Comparison of ENCODE assay signal across 18 cellular contexts in genomic region chr14:22812744-22813143, GRCh38. TPM values are rescaled to one million over a fixed set of nuclear protein-coding genes. Genes with fewer than 3 reads are reported as not detected.
DNase-seq lines count a peak whose midpoint lies in the region; ATAC-seq and TF ChIP-seq lines count a peak whose summit lies in the region.
"Had no signal": no experiment of that assay in that cellular context is flagged by ENCODE, and none has a peak within 500 bp of the region (broad histone marks: within the 10 kb centered on the region; RNA-seq: fewer than 3 reads in every experiment).

No MANE protein-coding gene starts in this region.

- peaks cover 24 to 29% of the 10 kb centered on the region in 2 experiments for H3K4me1 Mint-ChIP-seq in H9
- H3K4me1 Mint-ChIP-seq in dendritic cell treated with granulocyte-macrophage colony-stimulating factor and Interleukin-4, amounts not matched to agents 40 ng/mL and 50 ng/mL, for 4 days (ENCODE audit: low read depth) = peaks cover 80% of the 10 kb centered on the region
- peaks cover 44 to 83% (median 60%) of the 10 kb centered on the region in 3 donors for H3K4me1 Mint-ChIP-seq in naive B cell

- no peaks in the 10 kb centered on the region for H3K27me3 ChIP-seq in DOHH2 (ENCODE audit: control insufficient read depth, low read length)
- H3K27me3 ChIP-seq in H9 (ENCODE audit: insufficient read depth, low read length) = no peaks in the 10 kb centered on the region
- H3K27me3 ChIP-seq: gastroesophageal sphincter, right atrium auricular region, tibial nerve had no signal

- no peak overlapping the region for H3T11ph ChIP-seq in H9 (ENCODE audit: low read length)

- no peak overlapping the region for H3K9ac ChIP-seq in H9 (ENCODE audit: extremely low read depth, insufficient read length, low read length)

- H3K9me3 Mint-ChIP-seq in H9 (no peaks in the 10 kb centered on the region), naive B cell (peaks cover 0 to 2% (median 0%) of the 10 kb centered on the region in 7 donors)
- H3K9me3 Mint-ChIP-seq in dendritic cell treated with granulocyte-macrophage colony-stimulating factor and Interleukin-4, amounts not matched to agents 40 ng/mL and 50 ng/mL, for 4 days = no peaks in the 10 kb centered on the region

- H3K4me3 ChIP-seq in DOHH2 (ENCODE audit: low read length) = peak overlapping the region; percentile 97
- H3K4me3 ChIP-seq: gastroesophageal sphincter, right atrium auricular region, tibial nerve had no signal

- H3K36me3 Mint-ChIP-seq in H9 (ENCODE audit: insufficient read depth in 1 of 3, low read depth in 3 of 3) (no peaks in the 10 kb centered on the region), naive B cell (no peaks in the 10 kb centered on the region)
- H3K36me3 Mint-ChIP-seq in dendritic cell treated with granulocyte-macrophage colony-stimulating factor and Interleukin-4, amounts not matched to agents 40 ng/mL and 50 ng/mL, for 4 days (ENCODE audit: low read depth) = peaks cover 53% of the 10 kb centered on the region

- no peak overlapping the region for H3K23ac ChIP-seq in H9 (ENCODE audit: insufficient read length, low read depth, low read length)

- no peaks in the 10 kb centered on the region for H3K23me2 ChIP-seq in H9 (ENCODE audit: insufficient read length, low read depth, low read length, poor library complexity, severe bottlenecking)

- H2AK5ac ChIP-seq in H9 (ENCODE audit: insufficient read length, low read length) = no peak overlapping the region

- no peak for ATAC-seq in naive B cell (ENCODE audit: low read depth in 2 of 2)
- no peak for ATAC-seq in HG02642 (IDR thresholded peaks at IDR 0.05; ENCODE audit: poor library complexity, unreplicated experiment)
- ATAC-seq: gastroesophageal sphincter, Right ventricle myocardium inferior had no signal

- H3K27me3 Mint-ChIP-seq in H9 (ENCODE audit: low read depth) (no peaks in the 10 kb centered on the region), naive B cell (no peaks in the 10 kb centered on the region)
- no peaks in the 10 kb centered on the region for H3K27me3 Mint-ChIP-seq in dendritic cell treated with granulocyte-macrophage colony-stimulating factor and Interleukin-4, amounts not matched to agents 40 ng/mL and 50 ng/mL, for 4 days

- H3K79me2 ChIP-seq in DOHH2 (ENCODE audit: control insufficient read depth, low read length) = peaks cover 77% of the 10 kb centered on the region
- no peaks in the 10 kb centered on the region for H3K79me2 ChIP-seq in H9 (ENCODE audit: insufficient read depth, low read length)

- H4K20me1 ChIP-seq in DOHH2 (ENCODE audit: control insufficient read depth, insufficient read depth, low read depth, low read length) (no peaks in the 10 kb centered on the region), H9 (ENCODE audit: control insufficient read depth, insufficient read depth, insufficient read length) (no peaks in the 10 kb centered on the region)

- TF ChIP-seq CTCF in DOHH2 (IDR thresholded peaks at IDR 0.05; ENCODE audit: low read depth, low read length, poor library complexity, severe bottlenecking) (peak; percentile 57), H9 (conservative IDR thresholded peaks at IDR 0.05) (peak; percentile 48)

- no peak overlapping the region for H2BK15ac ChIP-seq in H9 (ENCODE audit: low read depth, low read length)

- no peaks in the 10 kb centered on the region for H3K79me1 ChIP-seq in H9 (ENCODE audit: insufficient read depth, low read depth, low read length, poor library complexity, severe bottlenecking)

- H2AFZ ChIP-seq in H9 (ENCODE audit: low read length) = no peak overlapping the region

- H3K18ac ChIP-seq in H9 (ENCODE audit: insufficient read length, low read depth, low read length) = no peak overlapping the region

- H3K9me3 ChIP-seq in DOHH2 (ENCODE audit: control insufficient read depth, insufficient read depth, low read length) = no peaks in the 10 kb centered on the region
- H3K9me3 ChIP-seq in H9 (ENCODE audit: control insufficient read depth, low read depth, low read length) = no peaks in the 10 kb centered on the region
- H3K9me3 ChIP-seq: gastroesophageal sphincter, right atrium auricular region, tibial nerve had no signal

- no peak overlapping the region for H3K56ac ChIP-seq in H9 (ENCODE audit: insufficient read length, low read depth, low read length)

- no peak overlapping the region for H4K91ac ChIP-seq in H9 (ENCODE audit: insufficient read length, low read depth, low read length)

- H3K4me3 Mint-ChIP-seq in H9 (no peak overlapping the region), naive B cell (peak overlapping the region in 7 of 8 donors; percentile 30 to 82 (median 62))
- peak overlapping the region; percentile 84 for H3K4me3 Mint-ChIP-seq in dendritic cell treated with granulocyte-macrophage colony-stimulating factor and Interleukin-4, amounts not matched to agents 40 ng/mL and 50 ng/mL, for 4 days

- DNase-seq in H9 (peak; percentile 66), naive B cell (no peak), AML-193 (lab: John Stamatoyannopoulos, UW) (no peak), NK-92 (lab: John Stamatoyannopoulos, UW; ENCODE audit: unreplicated experiment) (no peak), activated T-cell treated with anti-CD3 and anti-CD28 coated beads for 4 hours (no peak)
- DNase-seq: activated naive CD4-positive, alpha-beta T cell; amygdala; NCI-H1930; nucleus accumbens; stimulated activated CD4-positive, alpha-beta T cell treated with anti-CD3 and anti-CD28 coated beads, Interleukin-15, amount 100 ng/mL, for 24 hours; T-helper 1 cell had no signal

- WGBS in H9 (ENCODE audit: extremely low coverage, insufficient read length, low lambda C conversion rate) = no CpG with 5 or more reads among the region's 4 CpGs

- no peak overlapping the region for H4K8ac ChIP-seq in H9 (replicated peaks; ENCODE audit: insufficient read length, low read depth, low read length)

- peaks cover 42% of the 10 kb centered on the region for H3K36me3 ChIP-seq in DOHH2 (ENCODE audit: control insufficient read depth, low read length)
- H3K36me3 ChIP-seq: gastroesophageal sphincter, right atrium auricular region, tibial nerve had no signal

- H4K5ac ChIP-seq in H9 (ENCODE audit: insufficient read length, low read depth, low read length) = no peak overlapping the region

- no peak overlapping the region for H2BK120ac ChIP-seq in H9 (ENCODE audit: low read depth, low read length, poor library complexity, severe bottlenecking)

- no peak overlapping the region for H2BK12ac ChIP-seq in H9 (ENCODE audit: insufficient read length, low read depth, low read length)

- no peak overlapping the region for H2BK20ac ChIP-seq in H9 (ENCODE audit: low read depth, low read length, poor library complexity, severe bottlenecking)

- H2BK5ac ChIP-seq in H9 (ENCODE audit: insufficient read length, low read length) = no peak overlapping the region

- no peak overlapping the region; the same call in 1 of the 2 replicates for H3K14ac ChIP-seq in H9 (ENCODE audit: insufficient read depth, low read length)

- intact Hi-C loops in dendritic cell treated with granulocyte-macrophage colony-stimulating factor and Interleukin-4, amounts not matched to agents 40 ng/mL and 50 ng/mL, for 4 days (cut with micrococcal nuclease) = no loop called here

- peak overlapping the region; percentile 97 for H3K4me2 ChIP-seq in DOHH2 (ENCODE audit: low read length)
- H3K4me2 ChIP-seq in H9 (ENCODE audit: insufficient read depth, insufficient read length, low read length) = no peak overlapping the region

- H3K4me1 ChIP-seq in DOHH2 (ENCODE audit: control insufficient read depth, low read length) (peaks cover 82% of the 10 kb centered on the region), H9 (ENCODE audit: insufficient read depth, low read length) (peaks cover 11% of the 10 kb centered on the region; the same call in 1 of the 2 replicates)
- H3K4me1 ChIP-seq: gastroesophageal sphincter, tibial nerve had no signal

- H3K27ac ChIP-seq in DOHH2 (ENCODE audit: low read depth, low read length) (peak overlapping the region; percentile 100), H9 (ENCODE audit: insufficient read length, low read depth, low read length) (no peak overlapping the region)
- H3K27ac ChIP-seq: gastroesophageal sphincter, right atrium auricular region, tibial nerve had no signal

- no peak overlapping the region for H3K4ac ChIP-seq in H9 (ENCODE audit: low read depth, low read length)

- no peak overlapping the region; a peak in 1 of 7 replicates for H3K27ac Mint-ChIP-seq in H9
- peak overlapping the region; percentile 85 for H3K27ac Mint-ChIP-seq in dendritic cell treated with granulocyte-macrophage colony-stimulating factor and Interleukin-4, amounts not matched to agents 40 ng/mL and 50 ng/mL, for 4 days
- peak overlapping the region; percentile 27 to 98 (median 77) for H3K27ac Mint-ChIP-seq in naive B cell

- peaks cover 48% of the 10 kb centered on the region for H3F3A ChIP-seq in DOHH2 (ENCODE audit: control insufficient read depth, insufficient read depth)

- no peaks in the 10 kb centered on the region for H3K9me2 ChIP-seq in DOHH2 (replicated peaks; ENCODE audit: control insufficient read depth, low read length)

RNA-seq across cellular contexts. Expression of gene SLC7A7, which starts 2.5 kb away (rescaled TPM):
- 2.5 and 3.1 TPM in 2 replicates for total RNA-seq in H9 (2021)
- polyA plus RNA-seq in naive B cell (ENCODE audit: low read depth in 6 of 6) = 10 to 100 TPM; 16.2 to 78.3 (median 28.7) TPM

RNA-seq across cellular contexts. Expression of gene MRPL52, which starts 16.9 kb away (rescaled TPM):
- total RNA-seq in H9 (2021) = 174 and 190 TPM in 2 replicates
- 100 to 1,000 TPM in 5 of 6 donors, 10 to 100 TPM in 1; 75.0 to 232 (median 186) TPM for polyA plus RNA-seq in naive B cell (ENCODE audit: low read depth in 6 of 6)

RNA-seq across cellular contexts. Expression of gene MMP14, which starts 23.6 kb away (rescaled TPM):
- 56.5 and 60.3 TPM in 2 replicates for total RNA-seq in H9 (2021)
- polyA plus RNA-seq in naive B cell (ENCODE audit: low read depth in 6 of 6) = not detected

RNA-seq across cellular contexts. Expression of gene OXA1L, which starts 46.3 kb away (rescaled TPM):
- total RNA-seq in H9 (2021) = 115 and 128 TPM in 2 replicates
- polyA plus RNA-seq in naive B cell (ENCODE audit: low read depth in 6 of 6) = 10 to 100 TPM; 56.9 to 83.5 (median 74.4) TPM

RNA-seq across cellular contexts. Expression of gene LRP10, which starts 58.8 kb away (rescaled TPM):
- total RNA-seq in H9 (2021) = 12.7 and 13.3 TPM in 2 replicates
- polyA plus RNA-seq in naive B cell (ENCODE audit: low read depth in 6 of 6) = 100 to 1,000 TPM in 3 of 6 donors, 10 to 100 TPM in 3; 72.7 to 125 (median 92.6) TPM

Comparison
In these comparisons a context has a peak if more than half of its experiments do, and no peak if none do; other contexts are left out.
1. H3K27ac Mint-ChIP-seq: peak in dendritic cell treated with granulocyte-macrophage colony-stimulating factor and Interleukin-4, amounts not matched to agents 40 ng/mL and 50 ng/mL, for 4 days (single experiment) and naive B cell (6 of 6); none in H9 (0 of 3).
2. H3K4me3 Mint-ChIP-seq: peak in dendritic cell treated with granulocyte-macrophage colony-stimulating factor and Interleukin-4, amounts not matched to agents 40 ng/mL and 50 ng/mL, for 4 days (single experiment) and naive B cell (7 of 8); none in H9 (0 of 2).